ENCODE assay signal across 25 cellular contexts in genomic region chr1:155691992-155692528, GRCh38. TPM values are rescaled to one million over a fixed set of nuclear protein-coding genes. Genes with fewer than 3 reads are reported as not detected.
DNase-seq lines count a peak whose midpoint lies in the region; ATAC-seq and TF ChIP-seq lines count a peak whose summit lies in the region.
"Had no signal": no experiment of that assay in that cellular context is flagged by ENCODE, and none has a peak within 500 bp of the region (broad histone marks: within the 10 kb centered on the region; RNA-seq: fewer than 3 reads in every experiment).

No MANE protein-coding gene starts in this region.

- H3K4me1 ChIP-seq in CD8-positive, alpha-beta memory T cell (ENCODE audit: insufficient read depth, low read length) = peaks cover 28% of the 10 kb centered on the region

- H3K27me3 Mint-ChIP-seq in CD8-positive, alpha-beta memory T cell = no peaks in the 10 kb centered on the region
- no peaks in the 10 kb centered on the region for H3K27me3 Mint-ChIP-seq in WTC11 (ENCODE audit: low read depth)
- H3K27me3 Mint-ChIP-seq in activated T-helper 17 cell treated with anti-CD3 and anti-CD28 coated beads, Interleukin-2, amount 50 U/mL, for 72 hours = no peaks in the 10 kb centered on the region
- H3K27me3 Mint-ChIP-seq: activated naive CD8-positive, alpha-beta T cell treated with anti-CD3 and anti-CD28 coated beads, Interleukin-2, amount 10 ng/mL, durations not matched to agents 7 days and 5 days had no signal

- ATAC-seq in WTC11 = no peak
- no peak for ATAC-seq in HG03432 (IDR thresholded peaks at IDR 0.05; ENCODE audit: unreplicated experiment)
- no peak for ATAC-seq in activated T-helper 17 cell treated with anti-CD3 and anti-CD28 coated beads, Interleukin-2, amount 50 U/mL, for 72 hours (replicated peaks)
- no peak for ATAC-seq in HG02938 (IDR thresholded peaks at IDR 0.05; ENCODE audit: unreplicated experiment)
- ATAC-seq: activated T-cell treated with anti-CD3 and anti-CD28 coated beads, Interleukin-2, amount 50 U/mL, for 72 hours; left ventricle myocardium superior; stimulated activated naive CD8-positive, alpha-beta T cell treated with anti-CD3 and anti-CD28 coated beads, Interleukin-15, Interleukin-2, amounts not matched to agents 100 U/mL and 50 U/mL, for 24 hours had no signal

- H3K4me3 Mint-ChIP-seq in CD8-positive, alpha-beta memory T cell = peak overlapping the region in 3 of 7 donors; percentile 10 to 100 (median 37)
- H3K4me3 Mint-ChIP-seq in WTC11 = no peak overlapping the region
- H3K4me3 Mint-ChIP-seq in activated T-helper 17 cell treated with anti-CD3 and anti-CD28 coated beads, Interleukin-2, amount 50 U/mL, for 72 hours = no peak overlapping the region
- H3K4me3 Mint-ChIP-seq: activated naive CD8-positive, alpha-beta T cell treated with anti-CD3 and anti-CD28 coated beads, Interleukin-2, amount 10 ng/mL, durations not matched to agents 7 days and 5 days had no signal

- no peak overlapping the region for H3K4me3 ChIP-seq in CD8-positive, alpha-beta memory T cell (ENCODE audit: low read length)
- H3K4me3 ChIP-seq: esophagus muscularis mucosa, hepatocyte, sigmoid colon, SJSA1 had no signal

- peaks cover 15 to 43% (median 15%) of the 10 kb centered on the region in 3 donors for H3K36me3 Mint-ChIP-seq in CD8-positive, alpha-beta memory T cell
- H3K36me3 Mint-ChIP-seq in WTC11 = peaks cover 65% of the 10 kb centered on the region
- peaks cover 78% of the 10 kb centered on the region for H3K36me3 Mint-ChIP-seq in activated T-helper 17 cell treated with anti-CD3 and anti-CD28 coated beads, Interleukin-2, amount 50 U/mL, for 72 hours (ENCODE audit: low read depth)

- POLR2A ChIA-PET in CD8-positive, alpha-beta memory T cell (lab: Charles Lee) = no interaction called here
- POLR2A ChIA-PET in WTC11 (lab: Charles Lee) = no interaction called here
- POLR2A ChIA-PET in HEK293T (lab: Yijun Ruan, JAX) = no interaction called here

- peaks cover 62 to 76% (median 75%) of the 10 kb centered on the region in 3 donors for H3K4me1 Mint-ChIP-seq in CD8-positive, alpha-beta memory T cell
- peaks cover 29% of the 10 kb centered on the region for H3K4me1 Mint-ChIP-seq in WTC11
- H3K4me1 Mint-ChIP-seq in activated T-helper 17 cell treated with anti-CD3 and anti-CD28 coated beads, Interleukin-2, amount 50 U/mL, for 72 hours = peaks cover 20% of the 10 kb centered on the region

- peak overlapping the region in 2 of 8 donors; percentile 74 to 93 for H3K27ac Mint-ChIP-seq in CD8-positive, alpha-beta memory T cell
- H3K27ac Mint-ChIP-seq in WTC11 = peak overlapping the region; percentile 1; the same call in 1 of the 2 replicates
- no peak overlapping the region for H3K27ac Mint-ChIP-seq in activated T-helper 17 cell treated with anti-CD3 and anti-CD28 coated beads, Interleukin-2, amount 50 U/mL, for 72 hours
- H3K27ac Mint-ChIP-seq: activated naive CD8-positive, alpha-beta T cell treated with anti-CD3 and anti-CD28 coated beads, Interleukin-2, amount 10 ng/mL, durations not matched to agents 7 days and 5 days; activated T-cell treated with anti-CD3 and anti-CD28 coated beads, Interleukin-2, amount 50 U/mL, for 72 hours had no signal

- H3K36me3 ChIP-seq in CD8-positive, alpha-beta memory T cell (ENCODE audit: insufficient read depth, low read length) = no peaks in the 10 kb centered on the region

- H3K9me3 Mint-ChIP-seq in CD8-positive, alpha-beta memory T cell = no peaks in the 10 kb centered on the region
- H3K9me3 Mint-ChIP-seq in WTC11 = peaks cover 33% of the 10 kb centered on the region
- H3K9me3 Mint-ChIP-seq in activated T-helper 17 cell treated with anti-CD3 and anti-CD28 coated beads, Interleukin-2, amount 50 U/mL, for 72 hours = no peaks in the 10 kb centered on the region
- H3K9me3 Mint-ChIP-seq: activated naive CD8-positive, alpha-beta T cell treated with anti-CD3 and anti-CD28 coated beads, Interleukin-2, amount 10 ng/mL, durations not matched to agents 7 days and 5 days; activated T-cell treated with anti-CD3 and anti-CD28 coated beads, Interleukin-2, amount 50 U/mL, for 72 hours had no signal

- H3K9me3 ChIP-seq in CD8-positive, alpha-beta memory T cell (ENCODE audit: low read length) = no peaks in the 10 kb centered on the region
- H3K9me3 ChIP-seq: esophagus muscularis mucosa, sigmoid colon, SJSA1 had no signal

- H3K27ac ChIP-seq in CD8-positive, alpha-beta memory T cell (ENCODE audit: low read depth, low read length) = peak overlapping the region; percentile 3
- H3K27ac ChIP-seq: BLaER1 treated with 17β-estradiol and CSF1 and Interleukin-3, amounts not matched to agents 10 nM and 100 nM; brain microvascular endothelial cell; esophagus muscularis mucosa; hepatocyte; sigmoid colon; SJSA1 had no signal

- TF ChIP-seq CTCF in WTC11 (IDR thresholded peaks at IDR 0.05) = no peak

- no peaks in the 10 kb centered on the region for H3K27me3 ChIP-seq in CD8-positive, alpha-beta memory T cell (ENCODE audit: insufficient read depth, low read length, poor library complexity, severe bottlenecking)
- H3K27me3 ChIP-seq: BLaER1 treated with 17β-estradiol and CSF1 and Interleukin-3, amounts not matched to agents 10 nM and 100 nM; brain microvascular endothelial cell; esophagus muscularis mucosa; hepatocyte; sigmoid colon; SJSA1 had no signal

- CTCF ChIA-PET in CD8-positive, alpha-beta memory T cell (lab: Charles Lee) = no interaction called here
- CTCF ChIA-PET in WTC11 (lab: Charles Lee) (no interaction called here), HEK293T (lab: Yijun Ruan, JAX) (no interaction called here)

- no peak for DNase-seq in CD8-positive, alpha-beta memory T cell
- peak; percentile 22 for DNase-seq in ELF-1 (ENCODE audit: low read depth, low spot score)
- DNase-seq in WTC11 (ENCODE audit: low spot score) = no peak
- DNase-seq in inferior parietal cortex (ENCODE audit: extremely low spot score) = peak; percentile 11
- DNase-seq in HEK293T (ENCODE audit: extremely low spot score) = no peak
- DNase-seq: activated CD4-positive, alpha-beta T cell treated with anti-CD3 and anti-CD28 coated beads for 48 hours; activated naive CD8-positive, alpha-beta T cell treated with anti-CD3 and anti-CD28 coated beads, Interleukin-2, amount 10 ng/mL, durations not matched to agents 7 days and 5 days; activated T-cell treated with anti-CD3 and anti-CD28 coated beads, Interleukin-2, amount 50 U/mL, for 72 hours; brain microvascular endothelial cell; effector CD8-positive, alpha-beta T cell; immature natural killer cell; left ventricle myocardium superior; midbrain; NCI-H146; NCI-H2171 treated with DMSO at 0.1 percent for 48 hours; posterior cingulate gyrus; sigmoid colon; stimulated activated naive CD8-positive, alpha-beta T cell treated with anti-CD3 and anti-CD28 coated beads, Interleukin-15, Interleukin-2, amounts not matched to agents 100 U/mL and 50 U/mL, for 24 hours had no signal

TF ChIP-seq in WTC11, 78 proteins besides CTCF, POLR2A, EP300 and RAD21 (continues in another document):
- TF ChIP-seq KAT7 (CRISPR knock-in tag; IDR thresholded peaks at IDR 0.05; ENCODE audit: borderline replicate concordance) (no peak), ESRRA (CRISPR knock-in tag; IDR thresholded peaks at IDR 0.05; ENCODE audit: borderline replicate concordance) (no peak)

TF ChIP-seq in HEK293T, 16 proteins besides CTCF, POLR2A, EP300 and RAD21:
- no peak for TF ChIP-seq ZNF384 (IDR thresholded peaks at IDR 0.05)
- no peak for TF ChIP-seq HDGF (IDR thresholded peaks at IDR 0.05; ENCODE audit: borderline replicate concordance)
- no peak for TF ChIP-seq ELF4 (IDR thresholded peaks at IDR 0.05)

RNA-seq across cellular contexts. Expression of gene DAP3, which starts 3.2 kb away (rescaled TPM):
- 100 to 1,000 TPM; 156 to 160 TPM for total RNA-seq in CD8-positive, alpha-beta memory T cell
- polyA plus RNA-seq in CD8-positive, alpha-beta memory T cell = 96.7 TPM
- 107 to 125 TPM (median 109 TPM) in 3 replicates for total RNA-seq in WTC11 (2021)
- 100 to 1,000 TPM; 106 to 165 TPM for total RNA-seq in activated T-helper 17 cell treated with anti-CD3 and anti-CD28 coated beads, Interleukin-2, amount 50 U/mL, for 72 hours

RNA-seq across cellular contexts. Expression of gene YY1AP1, which starts 3.5 kb away (rescaled TPM):
- total RNA-seq in CD8-positive, alpha-beta memory T cell = 10 to 100 TPM; 59.1 to 62.0 TPM
- polyA plus RNA-seq in CD8-positive, alpha-beta memory T cell = 49.7 TPM
- total RNA-seq in WTC11 (2021) = 41.8 to 45.0 TPM (median 41.8 TPM) in 3 replicates
- 10 to 100 TPM; 69.5 to 75.7 TPM for total RNA-seq in activated T-helper 17 cell treated with anti-CD3 and anti-CD28 coated beads, Interleukin-2, amount 50 U/mL, for 72 hours

Comparison
In these comparisons a context has a peak if more than half of its experiments do, and no peak if none do; other contexts are left out.
1. DNase-seq: peak in ELF-1 (single experiment) and inferior parietal cortex (single experiment); none in CD8-positive, alpha-beta memory T cell (0 of 5), WTC11 (single experiment) and HEK293T (single experiment).